Comparison of ENCODE assay signal across 31 cellular contexts in genomic region chr3:174028673-174029072, GRCh38.
A peak's percentile ranks its signal among the peaks of the same experiment; 100 is the strongest.
DNase-seq lines count a peak whose midpoint lies in the region; TF ChIP-seq lines count a peak whose summit lies in the region.
"Had no signal": no experiment of that assay in that cellular context is flagged by ENCODE, and none has a peak within 500 bp of the region (broad histone marks: within the 10 kb centered on the region; RNA-seq: fewer than 3 reads in every experiment).

No MANE protein-coding gene starts in this region.

- H3K36me3 ChIP-seq in HEK293 (ENCODE audit: control insufficient read depth in 2 of 2, insufficient read depth in 1 of 2, low read length in 2 of 2) (no peaks in the 10 kb centered on the region), endodermal cell (ENCODE audit: control insufficient read depth, insufficient read depth, low read length) (no peaks in the 10 kb centered on the region)
- H3K36me3 ChIP-seq: BE2C; BLaER1; BLaER1 treated with 17β-estradiol and CSF1 and Interleukin-3, amounts not matched to agents 10 nM and 100 nM had no signal

- H3K27ac Mint-ChIP-seq in endodermal cell, result no peak overlapping the region
- H3K27ac Mint-ChIP-seq: B cell; CD14-positive monocyte; CD4-positive, alpha-beta memory T cell; CD4-positive, alpha-beta T cell; CD4-positive, CD25-positive, alpha-beta regulatory T cell; CD8-positive, alpha-beta memory T cell; CD8-positive, alpha-beta T cell had no signal

- no peaks in the 10 kb centered on the region for H3K27me3 Mint-ChIP-seq in endodermal cell (ENCODE audit: insufficient read depth)
- H3K27me3 Mint-ChIP-seq: B cell; CD4-positive, alpha-beta memory T cell; CD4-positive, alpha-beta T cell; CD4-positive, CD25-positive, alpha-beta regulatory T cell; CD8-positive, alpha-beta memory T cell had no signal

- TF ChIP-seq CTCF in HEK293 (tag by site-specific recombination; IDR thresholded peaks at IDR 0.05) (no peak), endodermal cell (conservative IDR thresholded peaks at IDR 0.05) (no peak)

- POLR2A ChIA-PET in HEK293 (lab: Yijun Ruan, JAX), result no interaction called here

- no peak overlapping the region for H3K4me3 Mint-ChIP-seq in endodermal cell
- H3K4me3 Mint-ChIP-seq: B cell; CD14-positive monocyte; CD4-positive, alpha-beta memory T cell; CD4-positive, alpha-beta T cell; CD4-positive, CD25-positive, alpha-beta regulatory T cell; CD8-positive, alpha-beta memory T cell; CD8-positive, alpha-beta T cell had no signal

- H3K36me3 Mint-ChIP-seq in endodermal cell (ENCODE audit: low read depth), result peaks cover 18% of the 10 kb centered on the region
- H3K36me3 Mint-ChIP-seq: CD14-positive monocyte; CD4-positive, alpha-beta memory T cell; CD4-positive, CD25-positive, alpha-beta regulatory T cell; CD8-positive, alpha-beta T cell had no signal

- no peaks in the 10 kb centered on the region for H3K4me1 ChIP-seq in HEK293 (ENCODE audit: control insufficient read depth, insufficient read depth, low read length)
- peaks cover under 1% of the 10 kb centered on the region for H3K4me1 ChIP-seq in endodermal cell (ENCODE audit: control insufficient read depth, insufficient read depth, low read length)
- H3K4me1 ChIP-seq: A549, BE2C, BLaER1, Caco-2 had no signal

- H3K9me3 ChIP-seq in HEK293 (ENCODE audit: control insufficient read depth, insufficient read depth, low read depth, low read length) (no peaks in the 10 kb centered on the region), endodermal cell (ENCODE audit: control insufficient read depth, low read length) (peaks cover 46% of the 10 kb centered on the region)
- H3K9me3 ChIP-seq: A549, BE2C, Caco-2 had no signal

- peaks cover 37% of the 10 kb centered on the region for H3K9me3 Mint-ChIP-seq in endodermal cell

- no peak overlapping the region for H3K27ac ChIP-seq in HEK293 (ENCODE audit: extremely low read depth, low read depth, low read length)
- H3K27ac ChIP-seq in endodermal cell (ENCODE audit: low read depth, low read length), result no peak overlapping the region
- H3K27ac ChIP-seq: 22Rv1, A549, BLaER1, C4-2B had no signal

- CTCF ChIA-PET in HEK293 (lab: Yijun Ruan, JAX), result no interaction called here

- H3K9ac ChIP-seq in endodermal cell (ENCODE audit: extremely low read depth, low read length, poor library complexity, severe bottlenecking), result no peak overlapping the region
- H3K9ac ChIP-seq: BLaER1; BLaER1 treated with 17β-estradiol and CSF1 and Interleukin-3, amounts not matched to agents 10 nM and 100 nM had no signal

- 91 to 100% methylated on average over 2 of the region's 2 CpGs for WGBS in endodermal cell (ENCODE audit: insufficient coverage in 1 of 2, insufficient read length in 1 of 2), 2 experiments

- H3K27me3 ChIP-seq in endodermal cell (ENCODE audit: control insufficient read depth, insufficient read depth, low read length, poor library complexity, severe bottlenecking), result no peaks in the 10 kb centered on the region
- H3K27me3 ChIP-seq: BE2C; BLaER1; BLaER1 treated with 17β-estradiol and CSF1 and Interleukin-3, amounts not matched to agents 10 nM and 100 nM had no signal

- DNase-seq in endodermal cell, result no peak
- DNase-seq in DMS53 treated with DMSO at 0.1 percent for 48 hours (lab: John Stamatoyannopoulos, UW; ENCODE audit: unreplicated experiment), result no peak
- no peak for DNase-seq in SHP77 (lab: John Stamatoyannopoulos, UW)
- DNase-seq: 8988T; ACHN; AML-193; BE2C; C1 segment of cervical spinal cord; Caco-2; Calu3; CD4-positive, alpha-beta memory T cell; CD4-positive, alpha-beta T cell; CD4-positive, CD25-positive, alpha-beta regulatory T cell; CD8-positive, alpha-beta memory T cell; CD8-positive, alpha-beta T cell; COR-L47; DMS 273 treated with DMSO at 0.1 percent for 48 hours; DMS153; DMS53; DMS79; DMS79 treated with DMSO at 0.1 percent for 48 hours; DND-41; EL had no signal

- H3K4me3 ChIP-seq in HEK293 (ENCODE audit: low read depth, low read length) (no peak overlapping the region), endodermal cell (ENCODE audit: low read length) (peak overlapping the region; percentile 29)
- H3K4me3 ChIP-seq: A549; BLaER1; BLaER1 treated with 17β-estradiol and CSF1 and Interleukin-3, amounts not matched to agents 10 nM and 100 nM had no signal

- peaks cover 4% of the 10 kb centered on the region for H3K4me1 Mint-ChIP-seq in endodermal cell
- H3K4me1 Mint-ChIP-seq: B cell; CD14-positive monocyte; CD4-positive, CD25-positive, alpha-beta regulatory T cell; CD8-positive, alpha-beta memory T cell had no signal

TF ChIP-seq in HEK293, 187 proteins besides CTCF, POLR2A, EP300 and RAD21:
- TF ChIP-seq ZNF585B (tag by site-specific recombination; IDR thresholded peaks at IDR 0.05) (peak; percentile 87), SETDB1 (IDR thresholded peaks at IDR 0.05; ENCODE audit: insufficient read length, low read length) (peak; percentile 26), ZNF707 (tag by site-specific recombination; IDR thresholded peaks at IDR 0.05) (no peak)
